15 cellular contexts compared by ENCODE assay signal in the genomic region with DNA sequence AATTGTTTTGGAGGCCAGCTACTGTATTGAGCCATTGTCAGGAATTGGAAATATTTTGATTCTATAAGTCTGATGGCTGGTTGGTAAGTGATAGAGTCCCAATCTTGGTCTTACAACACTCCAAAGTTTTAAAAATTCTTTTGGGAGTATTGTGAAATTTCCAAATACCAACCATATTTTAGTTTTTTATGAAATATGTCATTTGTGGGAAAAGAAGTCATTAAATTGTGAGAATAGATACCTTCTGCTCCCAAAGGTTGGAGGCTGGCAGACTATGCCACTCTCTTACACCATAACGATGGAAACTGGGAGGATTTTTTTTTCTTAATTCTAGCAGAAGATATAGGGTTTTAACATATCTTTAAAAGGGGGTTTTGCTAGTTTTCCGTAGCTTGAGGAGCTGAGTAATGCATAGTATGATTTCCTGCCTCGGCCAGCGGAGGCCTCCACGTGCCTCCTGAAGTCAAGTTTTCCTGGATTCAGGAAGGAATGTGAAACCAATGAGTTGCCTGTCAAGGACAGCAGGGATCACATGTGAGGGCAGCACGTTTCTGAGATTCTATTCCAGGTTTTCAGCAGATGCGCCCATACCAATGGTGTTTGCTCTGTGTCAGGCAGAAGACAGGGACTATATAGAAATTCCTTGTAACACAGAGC.
DNase-seq lines count a peak whose midpoint lies in the region; ATAC-seq, FAIRE-seq and TF ChIP-seq lines count a peak whose summit lies in the region.
"Had no signal": no experiment of that assay in that cellular context is flagged by ENCODE, and none has a peak within 500 bp of the region (broad histone marks: within the 10 kb centered on the region; RNA-seq: fewer than 3 reads in every experiment).

No MANE protein-coding gene starts in this region.

- H3K9ac ChIP-seq in adipocyte (ENCODE audit: low read length): peak overlapping the region; percentile 32

- DNase-seq in cardiac muscle cell (ENCODE audit: low read depth in 1 of 2, low spot score in 1 of 2) (peak; percentile 28 to 79), Right ventricle myocardium inferior (ENCODE audit: missing footprints) (no peak), adipocyte (ENCODE audit: low read depth) (peak; percentile 43), foreskin fibroblast (peak; percentile 50 to 80), urothelium cell line (ENCODE audit: low spot score) (peak; percentile 20)
- no peak for DNase-seq in activated naive CD8-positive, alpha-beta T cell treated with anti-CD3 and anti-CD28 coated beads for 36 hours
- no peak for DNase-seq in NK-92 treated with Interleukin-12 subunit alpha and Interleukin-12 subunit beta, amount 100 ng/mL, for 24 hours (lab: John Stamatoyannopoulos, UW)
- DNase-seq: activated CD4-positive, alpha-beta T cell treated with anti-CD3 and anti-CD28 coated beads for 4 hours; activated T-cell treated with anti-CD3 and anti-CD28 coated beads, Interleukin-2, amount 50 U/mL, for 72 hours; midbrain; upper lobe of right lung had no signal

- no peak overlapping the region for H3K4me3 ChIP-seq in cardiac muscle cell
- H3K4me3 ChIP-seq in adipocyte (ENCODE audit: low read length): peak overlapping the region; percentile 6
- H3K4me3 ChIP-seq in foreskin fibroblast (ENCODE audit: low read depth in 1 of 2, low read length in 2 of 2): no peak overlapping the region
- H3K4me3 ChIP-seq: body of pancreas, upper lobe of right lung had no signal

- peak; percentile 81 for FAIRE-seq in urothelium cell line (lab: Jason Lieb, UNC)
- FAIRE-seq: endometrium had no signal

- H3K4me1 Mint-ChIP-seq in activated naive CD8-positive, alpha-beta T cell treated with anti-CD3 and anti-CD28 coated beads for 36 hours: peaks cover 2% of the 10 kb centered on the region

- intact Hi-C loops in Right ventricle myocardium inferior (cut with DNase I): no loop called here

- no peak overlapping the region for H3K27ac Mint-ChIP-seq in activated naive CD8-positive, alpha-beta T cell treated with anti-CD3 and anti-CD28 coated beads for 36 hours
- H3K27ac Mint-ChIP-seq: activated T-cell treated with anti-CD3 and anti-CD28 coated beads, Interleukin-2, amount 50 U/mL, for 72 hours; progenitor cell of endocrine pancreas had no signal

- no peaks in the 10 kb centered on the region for H3K4me1 ChIP-seq in cardiac muscle cell (ENCODE audit: low read depth)
- H3K4me1 ChIP-seq in adipocyte (ENCODE audit: control insufficient read depth, insufficient read depth, low read length): peaks cover 51% of the 10 kb centered on the region
- H3K4me1 ChIP-seq: body of pancreas, upper lobe of right lung had no signal

- peaks cover 1% of the 10 kb centered on the region for H3K9me3 Mint-ChIP-seq in activated naive CD8-positive, alpha-beta T cell treated with anti-CD3 and anti-CD28 coated beads for 36 hours
- H3K9me3 Mint-ChIP-seq: activated T-cell treated with anti-CD3 and anti-CD28 coated beads, Interleukin-2, amount 50 U/mL, for 72 hours had no signal

- TF ChIP-seq CTCF in cardiac muscle cell (IDR thresholded peaks at IDR 0.05; ENCODE audit: low read depth, low read length) (peak; percentile 25), foreskin fibroblast (IDR thresholded peaks at IDR 0.05; ENCODE audit: low read depth, low read length) (no peak)

- ATAC-seq in Right ventricle myocardium inferior: no peak
- no peak for ATAC-seq in HG02938 (IDR thresholded peaks at IDR 0.05; ENCODE audit: unreplicated experiment)
- ATAC-seq: activated T-cell treated with anti-CD3 and anti-CD28 coated beads, Interleukin-2, amount 50 U/mL, for 72 hours; body of pancreas; upper lobe of right lung had no signal

- no peaks in the 10 kb centered on the region for H3K36me3 ChIP-seq in cardiac muscle cell
- peaks cover 30% of the 10 kb centered on the region for H3K36me3 ChIP-seq in adipocyte (ENCODE audit: control insufficient read depth, insufficient read depth, low read length, severe bottlenecking)
- H3K36me3 ChIP-seq: upper lobe of right lung had no signal

- H3K27me3 ChIP-seq in cardiac muscle cell (no peaks in the 10 kb centered on the region), adipocyte (replicated peaks; ENCODE audit: control insufficient read depth, insufficient read depth, low read length) (no peaks in the 10 kb centered on the region)
- H3K27me3 ChIP-seq: body of pancreas, upper lobe of right lung had no signal

- H3K4me3 Mint-ChIP-seq in activated naive CD8-positive, alpha-beta T cell treated with anti-CD3 and anti-CD28 coated beads for 36 hours: no peak overlapping the region
- H3K4me3 Mint-ChIP-seq: activated T-cell treated with anti-CD3 and anti-CD28 coated beads, Interleukin-2, amount 50 U/mL, for 72 hours had no signal

- H3K27ac ChIP-seq in cardiac muscle cell: no peak overlapping the region
- H3K27ac ChIP-seq: body of pancreas, upper lobe of right lung had no signal

- H3K9me3 ChIP-seq in cardiac muscle cell (ENCODE audit: low read depth) (no peaks in the 10 kb centered on the region), adipocyte (ENCODE audit: control insufficient read depth, low read length) (no peaks in the 10 kb centered on the region)
- H3K9me3 ChIP-seq: body of pancreas, upper lobe of right lung had no signal

- no peaks in the 10 kb centered on the region for H3K27me3 Mint-ChIP-seq in activated naive CD8-positive, alpha-beta T cell treated with anti-CD3 and anti-CD28 coated beads for 36 hours
- H3K27me3 Mint-ChIP-seq: progenitor cell of endocrine pancreas had no signal

- H3K36me3 Mint-ChIP-seq in activated naive CD8-positive, alpha-beta T cell treated with anti-CD3 and anti-CD28 coated beads for 36 hours: peaks cover 28% of the 10 kb centered on the region

Comparison
In these comparisons a context has a peak if more than half of its experiments do, and no peak if none do; other contexts are left out.
1. DNase-seq: peak in cardiac muscle cell (2 of 2), adipocyte (single experiment), foreskin fibroblast (2 of 2) and urothelium cell line (single experiment); none in Right ventricle myocardium inferior (single experiment), activated naive CD8-positive, alpha-beta T cell treated with anti-CD3 and anti-CD28 coated beads for 36 hours (single experiment) and NK-92 treated with Interleukin-12 subunit alpha and Interleukin-12 subunit beta, amount 100 ng/mL, for 24 hours (single experiment).